In genomic region chr1:25905680-25906643, GRCh38 we compare ENCODE assay signal across 1 cellular context.
TF ChIP-seq lines count a peak whose summit lies in the region.

Gene STMN1 (minus strand): TSS chr1:25906419. CDS start chr1:25904676, 1,743 bp downstream.

TF ChIP-seq in HEK293, 187 proteins besides CTCF, POLR2A, EP300 and RAD21 (continued from another document and continues in another):
- TF ChIP-seq AEBP2 (tag by site-specific recombination; IDR thresholded peaks at IDR 0.05; ENCODE audit: borderline replicate concordance) (no peak), ZNF280D (tag by site-specific recombination; IDR thresholded peaks at IDR 0.05) (no peak), ZNF341 (tag by site-specific recombination; IDR thresholded peaks at IDR 0.05; ENCODE audit: low read depth) (peak; percentile 80), YY2 (tag by site-specific recombination; IDR thresholded peaks at IDR 0.05) (peak; percentile 48; the same call in 1 of the 2 replicates), ZNF248 (tag by site-specific recombination; IDR thresholded peaks at IDR 0.05) (no peak), ZNF449 (tag by site-specific recombination; IDR thresholded peaks at IDR 0.05) (peak; percentile 57; the same call in 1 of the 2 replicates), ZNF121 (tag by site-specific recombination; IDR thresholded peaks at IDR 0.05) (no peak), ZNF626 (tag by site-specific recombination; IDR thresholded peaks at IDR 0.05) (no peak), KLF10 (tag by site-specific recombination; IDR thresholded peaks at IDR 0.05) (peak; percentile 95), PRDM2 (tag by site-specific recombination; IDR thresholded peaks at IDR 0.05; ENCODE audit: borderline replicate concordance) (no peak; the same call in 1 of the 2 replicates), RBAK (tag by site-specific recombination; IDR thresholded peaks at IDR 0.05) (no peak), ZBTB49 (tag by site-specific recombination; IDR thresholded peaks at IDR 0.05; ENCODE audit: low read depth) (no peak), ZNF501 (tag by site-specific recombination; IDR thresholded peaks at IDR 0.05) (peak; percentile 41; the same call in 1 of the 2 replicates), ZNF555 (tag by site-specific recombination; conservative IDR thresholded peaks at IDR 0.05) (no peak), ATF2 (tag by site-specific recombination; IDR thresholded peaks at IDR 0.05; ENCODE audit: low read depth) (no peak), ZNF529 (tag by site-specific recombination; IDR thresholded peaks at IDR 0.05; ENCODE audit: insufficient replicate concordance) (no peak), ZNF707 (tag by site-specific recombination; IDR thresholded peaks at IDR 0.05) (no peak), ZNF571 (tag by site-specific recombination; IDR thresholded peaks at IDR 0.05) (no peak), ZNF26 (tag by site-specific recombination; IDR thresholded peaks at IDR 0.05) (no peak), ZNF48 (tag by site-specific recombination; IDR thresholded peaks at IDR 0.05) (no peak), ZNF2 (tag by site-specific recombination; IDR thresholded peaks at IDR 0.05) (peak; percentile 62), SP7 (tag by site-specific recombination; IDR thresholded peaks at IDR 0.05) (peak; percentile 57), HOXC10 (CRISPR knock-in tag; IDR thresholded peaks at IDR 0.05) (no peak), ZNF311 (tag by site-specific recombination; IDR thresholded peaks at IDR 0.05; ENCODE audit: borderline replicate concordance) (no peak), ZNF639 (tag by site-specific recombination; IDR thresholded peaks at IDR 0.05) (0 out of 2 replicates have a peak, but pooled peaks have one; percentile 39), ZFHX2 (tag by site-specific recombination; conservative IDR thresholded peaks at IDR 0.05) (peak; percentile 80), KLF16 (tag by site-specific recombination; IDR thresholded peaks at IDR 0.05) (peak; percentile 94), ZNF24 (tag by site-specific recombination; IDR thresholded peaks at IDR 0.05) (peak; percentile 56; the same call in 1 of the 2 replicates), ZNF266 (tag by site-specific recombination; IDR thresholded peaks at IDR 0.05; ENCODE audit: low read depth) (no peak), KLF8 (tag by site-specific recombination; IDR thresholded peaks at IDR 0.05) (peak; percentile 84; the same call in 1 of the 2 replicates), ZNF510 (tag by site-specific recombination; IDR thresholded peaks at IDR 0.05; ENCODE audit: insufficient replicate concordance) (no peak), WT1 (tag by site-specific recombination; IDR thresholded peaks at IDR 0.05) (peak; percentile 45), KLF17 (tag by site-specific recombination; IDR thresholded peaks at IDR 0.05) (peak; percentile 74; the same call in 1 of the 2 replicates), ZNF645 (tag by site-specific recombination; IDR thresholded peaks at IDR 0.05) (no peak), ZNF16 (tag by site-specific recombination; IDR thresholded peaks at IDR 0.05; ENCODE audit: low read depth) (no peak)
